In the genomic region with DNA sequence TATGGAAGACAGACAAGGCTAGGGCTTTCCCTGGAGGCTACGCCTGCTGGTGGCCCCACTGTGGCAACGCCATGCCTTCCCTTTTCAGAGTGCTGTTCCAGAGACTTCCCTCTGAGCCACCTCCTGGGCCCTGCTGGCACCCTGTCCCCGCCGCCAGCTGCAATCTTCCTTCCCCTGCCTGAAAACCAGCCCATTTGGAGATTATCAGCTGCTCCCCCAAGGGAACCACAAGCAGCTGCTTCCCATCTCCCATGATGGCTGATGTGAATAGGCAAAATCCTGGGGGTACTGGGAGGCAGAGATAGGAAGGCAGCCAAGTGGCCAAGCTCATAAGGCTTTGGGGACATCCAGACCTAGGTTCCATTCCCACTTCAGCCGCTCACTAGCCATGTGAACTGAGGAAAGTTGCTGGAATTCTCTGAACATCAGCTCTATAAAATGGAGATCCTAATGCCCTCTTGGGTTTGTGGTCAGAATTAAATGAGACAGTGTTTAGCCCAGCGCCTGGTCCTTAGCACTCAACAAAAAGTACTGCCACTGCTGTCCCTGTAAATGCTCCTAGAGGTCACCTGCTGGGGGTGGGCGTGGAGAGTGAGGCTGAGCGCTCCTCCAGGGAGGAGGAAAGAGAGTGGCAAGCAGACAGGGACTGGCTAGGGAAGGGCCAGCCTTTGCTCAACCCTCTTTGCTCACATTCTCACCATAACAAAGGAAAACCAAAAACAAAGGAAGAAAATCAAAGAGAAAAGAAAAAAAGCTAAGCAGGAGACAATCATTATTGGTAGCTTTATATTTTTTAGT, we compare ENCODE assay signal across 1 cellular context.
A peak's percentile ranks its signal among the peaks of the same experiment; 100 is the strongest.
TF ChIP-seq lines count a peak whose summit lies in the region.

No MANE protein-coding gene starts in this region.

TF ChIP-seq in K562, 482 proteins besides CTCF, POLR2A, EP300 and RAD21 (continued from another document and continues in another):
- TF ChIP-seq, protein P1, sequence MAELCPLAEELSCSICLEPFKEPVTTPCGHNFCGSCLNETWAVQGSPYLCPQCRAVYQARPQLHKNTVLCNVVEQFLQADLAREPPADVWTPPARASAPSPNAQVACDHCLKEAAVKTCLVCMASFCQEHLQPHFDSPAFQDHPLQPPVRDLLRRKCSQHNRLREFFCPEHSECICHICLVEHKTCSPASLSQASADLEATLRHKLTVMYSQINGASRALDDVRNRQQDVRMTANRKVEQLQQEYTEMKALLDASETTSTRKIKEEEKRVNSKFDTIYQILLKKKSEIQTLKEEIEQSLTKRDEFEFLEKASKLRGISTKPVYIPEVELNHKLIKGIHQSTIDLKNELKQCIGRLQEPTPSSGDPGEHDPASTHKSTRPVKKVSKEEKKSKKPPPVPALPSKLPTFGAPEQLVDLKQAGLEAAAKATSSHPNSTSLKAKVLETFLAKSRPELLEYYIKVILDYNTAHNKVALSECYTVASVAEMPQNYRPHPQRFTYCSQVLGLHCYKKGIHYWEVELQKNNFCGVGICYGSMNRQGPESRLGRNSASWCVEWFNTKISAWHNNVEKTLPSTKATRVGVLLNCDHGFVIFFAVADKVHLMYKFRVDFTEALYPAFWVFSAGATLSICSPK (IDR thresholded peaks at IDR 0.05; ENCODE audit: borderline replicate concordance), result peak; percentile 33; the same call in 1 of the 2 replicates
- TF ChIP-seq, protein P2, sequence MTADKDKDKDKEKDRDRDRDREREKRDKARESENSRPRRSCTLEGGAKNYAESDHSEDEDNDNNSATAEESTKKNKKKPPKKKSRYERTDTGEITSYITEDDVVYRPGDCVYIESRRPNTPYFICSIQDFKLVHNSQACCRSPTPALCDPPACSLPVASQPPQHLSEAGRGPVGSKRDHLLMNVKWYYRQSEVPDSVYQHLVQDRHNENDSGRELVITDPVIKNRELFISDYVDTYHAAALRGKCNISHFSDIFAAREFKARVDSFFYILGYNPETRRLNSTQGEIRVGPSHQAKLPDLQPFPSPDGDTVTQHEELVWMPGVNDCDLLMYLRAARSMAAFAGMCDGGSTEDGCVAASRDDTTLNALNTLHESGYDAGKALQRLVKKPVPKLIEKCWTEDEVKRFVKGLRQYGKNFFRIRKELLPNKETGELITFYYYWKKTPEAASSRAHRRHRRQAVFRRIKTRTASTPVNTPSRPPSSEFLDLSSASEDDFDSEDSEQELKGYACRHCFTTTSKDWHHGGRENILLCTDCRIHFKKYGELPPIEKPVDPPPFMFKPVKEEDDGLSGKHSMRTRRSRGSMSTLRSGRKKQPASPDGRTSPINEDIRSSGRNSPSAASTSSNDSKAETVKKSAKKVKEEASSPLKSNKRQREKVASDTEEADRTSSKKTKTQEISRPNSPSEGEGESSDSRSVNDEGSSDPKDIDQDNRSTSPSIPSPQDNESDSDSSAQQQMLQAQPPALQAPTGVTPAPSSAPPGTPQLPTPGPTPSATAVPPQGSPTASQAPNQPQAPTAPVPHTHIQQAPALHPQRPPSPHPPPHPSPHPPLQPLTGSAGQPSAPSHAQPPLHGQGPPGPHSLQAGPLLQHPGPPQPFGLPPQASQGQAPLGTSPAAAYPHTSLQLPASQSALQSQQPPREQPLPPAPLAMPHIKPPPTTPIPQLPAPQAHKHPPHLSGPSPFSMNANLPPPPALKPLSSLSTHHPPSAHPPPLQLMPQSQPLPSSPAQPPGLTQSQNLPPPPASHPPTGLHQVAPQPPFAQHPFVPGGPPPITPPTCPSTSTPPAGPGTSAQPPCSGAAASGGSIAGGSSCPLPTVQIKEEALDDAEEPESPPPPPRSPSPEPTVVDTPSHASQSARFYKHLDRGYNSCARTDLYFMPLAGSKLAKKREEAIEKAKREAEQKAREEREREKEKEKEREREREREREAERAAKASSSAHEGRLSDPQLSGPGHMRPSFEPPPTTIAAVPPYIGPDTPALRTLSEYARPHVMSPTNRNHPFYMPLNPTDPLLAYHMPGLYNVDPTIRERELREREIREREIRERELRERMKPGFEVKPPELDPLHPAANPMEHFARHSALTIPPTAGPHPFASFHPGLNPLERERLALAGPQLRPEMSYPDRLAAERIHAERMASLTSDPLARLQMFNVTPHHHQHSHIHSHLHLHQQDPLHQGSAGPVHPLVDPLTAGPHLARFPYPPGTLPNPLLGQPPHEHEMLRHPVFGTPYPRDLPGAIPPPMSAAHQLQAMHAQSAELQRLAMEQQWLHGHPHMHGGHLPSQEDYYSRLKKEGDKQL (CRISPR knock-in tag; IDR thresholded peaks at IDR 0.05; ENCODE audit: borderline replicate concordance), result peak; percentile 92; the same call in 1 of the 2 replicates
- TF ChIP-seq TAL1 (IDR thresholded peaks at IDR 0.05), result peak; percentile 98
- TF ChIP-seq FOXK1 (CRISPR knock-in tag; IDR thresholded peaks at IDR 0.05; ENCODE audit: borderline replicate concordance), result no peak
- TF ChIP-seq SMAD2 (IDR thresholded peaks at IDR 0.05; ENCODE audit: low read depth, low read length), result no peak
- TF ChIP-seq SMAD1 (IDR thresholded peaks at IDR 0.05; ENCODE audit: low read depth, low read length, partially characterized antibody), result peak; percentile 67
- TF ChIP-seq ZNF316 (IDR thresholded peaks at IDR 0.05), result peak; percentile 34; the same call in 1 of the 2 replicates
- TF ChIP-seq RUNX1 (IDR thresholded peaks at IDR 0.05; ENCODE audit: low read depth), result peak; percentile 94
- TF ChIP-seq ZNF583 (CRISPR knock-in tag; IDR thresholded peaks at IDR 0.05), result peak; percentile 83; the same call in 1 of the 2 replicates
- 0 out of 4 replicates have a peak, but pooled peaks of 1 of the 2 experiments have one; percentile 36 for TF ChIP-seq NONO (IDR thresholded peaks at IDR 0.05; ENCODE audit: low read depth in 2 of 2, low read length in 1 of 2)
- TF ChIP-seq C11orf30 (IDR thresholded peaks at IDR 0.05; ENCODE audit: low read depth), result no peak; the same call in none of the 2 replicates
- TF ChIP-seq RFX7 (CRISPR knock-in tag; IDR thresholded peaks at IDR 0.05), result no peak
- TF ChIP-seq RAD51 (IDR thresholded peaks at IDR 0.05; ENCODE audit: borderline replicate concordance, low read depth), result peak; percentile 13; the same call in 1 of the 2 replicates
- no peak for TF ChIP-seq SREBF2 (CRISPR knock-in tag; IDR thresholded peaks at IDR 0.05)
- TF ChIP-seq, protein P3, sequence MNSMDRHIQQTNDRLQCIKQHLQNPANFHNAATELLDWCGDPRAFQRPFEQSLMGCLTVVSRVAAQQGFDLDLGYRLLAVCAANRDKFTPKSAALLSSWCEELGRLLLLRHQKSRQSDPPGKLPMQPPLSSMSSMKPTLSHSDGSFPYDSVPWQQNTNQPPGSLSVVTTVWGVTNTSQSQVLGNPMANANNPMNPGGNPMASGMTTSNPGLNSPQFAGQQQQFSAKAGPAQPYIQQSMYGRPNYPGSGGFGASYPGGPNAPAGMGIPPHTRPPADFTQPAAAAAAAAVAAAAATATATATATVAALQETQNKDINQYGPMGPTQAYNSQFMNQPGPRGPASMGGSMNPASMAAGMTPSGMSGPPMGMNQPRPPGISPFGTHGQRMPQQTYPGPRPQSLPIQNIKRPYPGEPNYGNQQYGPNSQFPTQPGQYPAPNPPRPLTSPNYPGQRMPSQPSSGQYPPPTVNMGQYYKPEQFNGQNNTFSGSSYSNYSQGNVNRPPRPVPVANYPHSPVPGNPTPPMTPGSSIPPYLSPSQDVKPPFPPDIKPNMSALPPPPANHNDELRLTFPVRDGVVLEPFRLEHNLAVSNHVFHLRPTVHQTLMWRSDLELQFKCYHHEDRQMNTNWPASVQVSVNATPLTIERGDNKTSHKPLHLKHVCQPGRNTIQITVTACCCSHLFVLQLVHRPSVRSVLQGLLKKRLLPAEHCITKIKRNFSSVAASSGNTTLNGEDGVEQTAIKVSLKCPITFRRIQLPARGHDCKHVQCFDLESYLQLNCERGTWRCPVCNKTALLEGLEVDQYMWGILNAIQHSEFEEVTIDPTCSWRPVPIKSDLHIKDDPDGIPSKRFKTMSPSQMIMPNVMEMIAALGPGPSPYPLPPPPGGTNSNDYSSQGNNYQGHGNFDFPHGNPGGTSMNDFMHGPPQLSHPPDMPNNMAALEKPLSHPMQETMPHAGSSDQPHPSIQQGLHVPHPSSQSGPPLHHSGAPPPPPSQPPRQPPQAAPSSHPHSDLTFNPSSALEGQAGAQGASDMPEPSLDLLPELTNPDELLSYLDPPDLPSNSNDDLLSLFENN (IDR thresholded peaks at IDR 0.05; ENCODE audit: low read depth in 2 of 2, low read length in 2 of 2), result peak in 1 of 2 experiments; percentile 91; a peak in 2 of 4 replicates
- TF ChIP-seq, protein P4, sequence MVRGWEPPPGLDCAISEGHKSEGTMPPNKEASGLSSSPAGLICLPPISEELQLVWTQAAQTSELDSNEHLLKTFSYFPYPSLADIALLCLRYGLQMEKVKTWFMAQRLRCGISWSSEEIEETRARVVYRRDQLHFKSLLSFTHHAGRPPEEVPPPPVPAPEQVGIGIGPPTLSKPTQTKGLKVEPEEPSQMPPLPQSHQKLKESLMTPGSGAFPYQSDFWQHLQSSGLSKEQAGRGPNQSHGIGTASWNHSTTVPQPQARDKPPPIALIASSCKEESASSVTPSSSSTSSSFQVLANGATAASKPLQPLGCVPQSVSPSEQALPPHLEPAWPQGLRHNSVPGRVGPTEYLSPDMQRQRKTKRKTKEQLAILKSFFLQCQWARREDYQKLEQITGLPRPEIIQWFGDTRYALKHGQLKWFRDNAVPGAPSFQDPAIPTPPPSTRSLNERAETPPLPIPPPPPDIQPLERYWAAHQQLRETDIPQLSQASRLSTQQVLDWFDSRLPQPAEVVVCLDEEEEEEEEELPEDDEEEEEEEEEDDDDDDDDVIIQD (CRISPR knock-in tag; IDR thresholded peaks at IDR 0.05), result no peak
- 0 out of 2 replicates have a peak, but pooled peaks have one; percentile 65 for TF ChIP-seq ZNF586 (CRISPR knock-in tag; conservative IDR thresholded peaks at IDR 0.05)
- TF ChIP-seq MAFK (IDR thresholded peaks at IDR 0.05; ENCODE audit: low read length), result 0 out of 2 replicates have a peak, but pooled peaks have one; percentile 42
- TF ChIP-seq BCL6 (CRISPR knock-in tag; IDR thresholded peaks at IDR 0.05), result peak; percentile 85
- peak; percentile 95 for TF ChIP-seq SMAD4 (CRISPR knock-in tag; conservative IDR thresholded peaks at IDR 0.05)
- peak; percentile 96 for TF ChIP-seq PML (IDR thresholded peaks at IDR 0.05; ENCODE audit: low read length)
- TF ChIP-seq FOXJ2 (tag; IDR thresholded peaks at IDR 0.05), result 0 out of 2 replicates have a peak, but pooled peaks have one; percentile 53
- TF ChIP-seq, protein P5, sequence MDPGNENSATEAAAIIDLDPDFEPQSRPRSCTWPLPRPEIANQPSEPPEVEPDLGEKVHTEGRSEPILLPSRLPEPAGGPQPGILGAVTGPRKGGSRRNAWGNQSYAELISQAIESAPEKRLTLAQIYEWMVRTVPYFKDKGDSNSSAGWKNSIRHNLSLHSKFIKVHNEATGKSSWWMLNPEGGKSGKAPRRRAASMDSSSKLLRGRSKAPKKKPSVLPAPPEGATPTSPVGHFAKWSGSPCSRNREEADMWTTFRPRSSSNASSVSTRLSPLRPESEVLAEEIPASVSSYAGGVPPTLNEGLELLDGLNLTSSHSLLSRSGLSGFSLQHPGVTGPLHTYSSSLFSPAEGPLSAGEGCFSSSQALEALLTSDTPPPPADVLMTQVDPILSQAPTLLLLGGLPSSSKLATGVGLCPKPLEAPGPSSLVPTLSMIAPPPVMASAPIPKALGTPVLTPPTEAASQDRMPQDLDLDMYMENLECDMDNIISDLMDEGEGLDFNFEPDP (CRISPR knock-in tag; IDR thresholded peaks at IDR 0.05), result no peak
- TF ChIP-seq COPS2 (conservative IDR thresholded peaks at IDR 0.05), result no peak
- TF ChIP-seq SUPT5H (IDR thresholded peaks at IDR 0.05), result no peak
- TF ChIP-seq HMGN3 (IDR thresholded peaks at IDR 0.05; ENCODE audit: borderline replicate concordance, extremely low read depth, insufficient read length, low read depth, low read length), result peak; percentile 81
- peak; percentile 67; the same call in 1 of the 2 replicates for TF ChIP-seq ZNF175 (CRISPR knock-in tag; IDR thresholded peaks at IDR 0.05; ENCODE audit: low read depth)
- peak; percentile 54; the same call in 1 of the 2 replicates for TF ChIP-seq PYGO2 (tag; IDR thresholded peaks at IDR 0.05)
- 0 out of 2 replicates have a peak, but pooled peaks have one; percentile 34 for TF ChIP-seq ZNF695 (CRISPR knock-in tag; IDR thresholded peaks at IDR 0.05)
